In the genomic region with DNA sequence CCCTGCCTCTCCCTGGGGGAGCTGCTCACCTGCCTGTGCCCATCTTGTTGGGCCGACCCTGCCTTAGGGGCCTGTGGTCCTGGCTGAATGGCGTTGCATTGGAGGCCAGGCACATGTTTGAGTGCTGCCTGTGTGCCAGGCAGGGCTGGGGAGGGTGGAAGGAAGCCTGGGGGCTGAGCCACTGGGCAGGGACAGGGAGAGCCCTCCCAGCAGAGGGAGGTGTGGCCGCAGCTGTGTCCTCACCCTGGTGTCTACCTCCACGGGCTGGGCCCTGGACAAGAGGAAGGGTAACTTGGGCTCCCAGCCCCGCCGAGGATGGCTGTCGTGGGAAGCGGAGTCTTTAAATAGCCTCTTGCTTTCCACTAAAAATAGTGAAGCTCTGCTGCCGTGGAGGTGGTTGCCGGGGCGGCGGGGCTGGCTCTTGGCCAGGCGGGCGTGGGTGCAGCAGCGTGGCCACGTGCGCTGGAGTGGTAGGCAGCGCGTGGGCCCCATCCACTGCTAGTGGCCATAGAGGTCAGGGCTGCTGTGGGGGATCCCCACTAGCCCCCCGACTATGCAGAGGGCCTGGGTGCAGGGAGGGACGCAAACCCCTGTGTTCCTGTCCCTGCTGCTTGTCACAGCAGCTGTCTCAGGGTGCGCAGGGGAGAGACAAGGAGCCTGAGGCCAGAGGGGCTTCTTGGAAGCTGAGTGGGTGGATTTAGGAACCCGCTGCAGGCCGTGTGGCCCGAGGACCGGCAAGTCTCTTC, we compare ENCODE assay signal across 17 cellular contexts. TPM values are rescaled to one million over a fixed set of nuclear protein-coding genes. Genes with fewer than 3 reads are reported as not detected.
DNase-seq lines count a peak whose midpoint lies in the region; ATAC-seq, FAIRE-seq and TF ChIP-seq lines count a peak whose summit lies in the region.
"Had no signal": no experiment of that assay in that cellular context is flagged by ENCODE, and none has a peak within 500 bp of the region (broad histone marks: within the 10 kb centered on the region; RNA-seq: fewer than 3 reads in every experiment).

No MANE protein-coding gene starts in this region.

- H3K36me3 Mint-ChIP-seq in astrocyte (ENCODE audit: low read depth, unreplicated experiment) = peaks cover 10% of the 10 kb centered on the region

- 11 to 13% methylated on average over 26 of the region's 26 CpGs for WGBS in aorta, 2 donors

- no peaks in the 10 kb centered on the region for H3K27me3 ChIP-seq in astrocyte (ENCODE audit: insufficient read depth, low read length)
- no peaks in the 10 kb centered on the region for H3K27me3 ChIP-seq in left ventricle myocardium inferior (ENCODE audit: low read depth)
- H3K27me3 ChIP-seq in aorta (ENCODE audit: control insufficient read depth in 1 of 2, insufficient read depth in 2 of 2, low read length in 1 of 2) = no peaks in the 10 kb centered on the region
- H3K27me3 ChIP-seq: brain microvascular endothelial cell, uterus had no signal

- no peak overlapping the region for H2AFZ ChIP-seq in astrocyte (ENCODE audit: low read depth, low read length)

- H3K9me3 Mint-ChIP-seq in astrocyte (ENCODE audit: unreplicated experiment) = no peaks in the 10 kb centered on the region
- H3K9me3 Mint-ChIP-seq: activated T-cell treated with anti-CD3 and anti-CD28 coated beads, Interleukin-2, amount 50 U/mL, for 72 hours had no signal

- intact Hi-C loops in left ventricle myocardium inferior (cut with micrococcal nuclease) = no loop called here
- intact Hi-C loops in aorta (cut with DNase I) = no loop called here

- H3K79me2 ChIP-seq in astrocyte (ENCODE audit: insufficient read depth, low read length) = peaks cover 80% of the 10 kb centered on the region

- no peak overlapping the region for H3K4me3 Mint-ChIP-seq in astrocyte (ENCODE audit: unreplicated experiment)
- H3K4me3 Mint-ChIP-seq: activated T-cell treated with anti-CD3 and anti-CD28 coated beads, Interleukin-2, amount 50 U/mL, for 72 hours; T-helper 17 cell had no signal

- H3K4me1 ChIP-seq in astrocyte (ENCODE audit: insufficient read depth, low read length) (peaks cover 30% of the 10 kb centered on the region), left ventricle myocardium inferior (peaks cover 61% of the 10 kb centered on the region), aorta (ENCODE audit: control insufficient read depth in 1 of 2, insufficient read depth in 2 of 2, low read length in 2 of 2) (no peaks in the 10 kb centered on the region)

- H3K27ac Mint-ChIP-seq in astrocyte (ENCODE audit: unreplicated experiment) = no peak overlapping the region
- H3K27ac Mint-ChIP-seq: activated T-cell treated with anti-CD3 and anti-CD28 coated beads, Interleukin-2, amount 50 U/mL, for 72 hours; T-helper 17 cell had no signal

- peaks cover 76% of the 10 kb centered on the region for H4K20me1 ChIP-seq in astrocyte (ENCODE audit: insufficient read depth, low read length)

- no peaks in the 10 kb centered on the region for H3K27me3 Mint-ChIP-seq in astrocyte (ENCODE audit: low read depth, unreplicated experiment)
- H3K27me3 Mint-ChIP-seq: T-helper 17 cell had no signal

- no peaks in the 10 kb centered on the region for H3K36me3 ChIP-seq in astrocyte (ENCODE audit: insufficient read depth, low read length)
- H3K36me3 ChIP-seq in left ventricle myocardium inferior = peaks cover 17% of the 10 kb centered on the region
- no peaks in the 10 kb centered on the region for H3K36me3 ChIP-seq in aorta (ENCODE audit: control insufficient read depth in 1 of 2, insufficient read depth in 2 of 2, low read length in 1 of 2)
- H3K36me3 ChIP-seq: uterus had no signal

- H3K9me3 ChIP-seq in astrocyte (ENCODE audit: insufficient read depth, low read depth, low read length) = no peaks in the 10 kb centered on the region
- H3K9me3 ChIP-seq in left ventricle myocardium inferior (replicated peaks) = no peaks in the 10 kb centered on the region
- no peaks in the 10 kb centered on the region for H3K9me3 ChIP-seq in aorta (ENCODE audit: control insufficient read depth, low read length)
- H3K9me3 ChIP-seq: uterus had no signal

- ATAC-seq in aorta (ENCODE audit: low FRiP score) (no peak), GM21423 (IDR thresholded peaks at IDR 0.05; ENCODE audit: unreplicated experiment) (no peak), HG02642 (IDR thresholded peaks at IDR 0.05; ENCODE audit: poor library complexity, unreplicated experiment) (no peak)
- ATAC-seq: activated T-cell treated with anti-CD3 and anti-CD28 coated beads, Interleukin-2, amount 50 U/mL, for 72 hours; left lobe of liver; T-helper 17 cell had no signal

- H3K4me3 ChIP-seq in astrocyte (ENCODE audit: insufficient read depth, low read depth, low read length) = no peak overlapping the region
- H3K4me3 ChIP-seq in left ventricle myocardium inferior = peak overlapping the region; percentile 44
- no peak overlapping the region for H3K4me3 ChIP-seq in aorta (ENCODE audit: low read length in 2 of 2)
- H3K4me3 ChIP-seq: uterus had no signal

- no peak for FAIRE-seq in astrocyte (lab: Jason Lieb, UNC)

- H3K27ac ChIP-seq in astrocyte (ENCODE audit: low read depth, low read length) = no peak overlapping the region
- H3K27ac ChIP-seq in left ventricle myocardium inferior (replicated peaks) = peak overlapping the region; percentile 81
- no peak overlapping the region for H3K27ac ChIP-seq in aorta (ENCODE audit: low read depth in 1 of 2, low read length in 2 of 2)
- H3K27ac ChIP-seq: brain microvascular endothelial cell had no signal

- DNase-seq in CD1c-positive myeloid dendritic cell (ENCODE audit: extremely low spot score) = peak; percentile 30
- no peak for DNase-seq in astrocyte (ENCODE audit: low read depth)
- DNase-seq in left ventricle myocardium inferior = peak; percentile 60
- peak; percentile 60 for DNase-seq in putamen (ENCODE audit: low spot score)
- no peak for DNase-seq in aorta
- no peak for DNase-seq in stimulated activated CD8-positive, alpha-beta memory T cell treated with anti-CD3 and anti-CD28 coated beads, Interleukin-4, amount 100 ng/mL, for 48 hours
- DNase-seq: activated CD4-positive, alpha-beta T cell treated with anti-CD3 and anti-CD28 coated beads for 48 hours; activated T-cell treated with anti-CD3 and anti-CD28 coated beads, Interleukin-2, amount 50 U/mL, for 72 hours; brain microvascular endothelial cell; DMS153; NCI-H1105 treated with DMSO at 0.1 percent for 48 hours; NCI-H446 treated with DMSO at 0.1 percent for 48 hours; T-helper 17 cell; uterus had no signal

- H3K4me1 Mint-ChIP-seq in astrocyte (ENCODE audit: low read depth, unreplicated experiment) = peaks cover 25% of the 10 kb centered on the region

- H3K4me2 ChIP-seq in astrocyte (ENCODE audit: low read length) = peak overlapping the region; percentile 22

- TF ChIP-seq CTCF in astrocyte (IDR thresholded peaks at IDR 0.05; ENCODE audit: insufficient read depth, low read depth, low read length) = no peak
- peak; percentile 9 for TF ChIP-seq CTCF in left ventricle myocardium inferior (IDR thresholded peaks at IDR 0.05; ENCODE audit: borderline replicate concordance)

- H3K9ac ChIP-seq in astrocyte (ENCODE audit: low read length) = peak overlapping the region; percentile 10

RNA-seq across cellular contexts. Expression of a gene that starts 6.2 kb away (rescaled TPM):
- total RNA-seq in astrocyte = 88.3 and 93.7 TPM in 2 replicates
- total RNA-seq in left ventricle myocardium inferior = 42.4 TPM
- total RNA-seq in aorta = 10 to 100 TPM; 56.0 to 71.9 TPM
- polyA plus RNA-seq in aorta = 10 to 100 TPM in 1 of 2 donors, 1 to 10 TPM in 1; 6.3 to 37.1 TPM

RNA-seq across cellular contexts. Expression of a gene that starts 13.0 kb away (rescaled TPM):
- not detected in 2 replicates for total RNA-seq in astrocyte
- total RNA-seq in left ventricle myocardium inferior = not detected
- total RNA-seq in aorta = 1 to 10 TPM in 1 of 2 donors, under 1 TPM in 1; 0.78 to 4.0 TPM
- polyA plus RNA-seq in aorta = not detected
- total RNA-seq: activated T-cell treated with anti-CD3 and anti-CD28 coated beads, Interleukin-2, amount 50 U/mL, for 72 hours; left lobe of liver had no signal

RNA-seq across cellular contexts. Expression of a gene that starts 20.8 kb away (rescaled TPM):
- total RNA-seq in astrocyte = 32.9 and 35.1 TPM in 2 replicates
- total RNA-seq in left ventricle myocardium inferior = 27.8 TPM
- total RNA-seq in aorta = 10 to 100 TPM; 42.5 to 49.8 TPM
- 100 to 1,000 TPM in 1 of 2 donors, 10 to 100 TPM in 1; 15.9 to 152 TPM for polyA plus RNA-seq in aorta

RNA-seq across cellular contexts. Expression of a gene that starts 21.9 kb away (rescaled TPM):
- 149 and 164 TPM in 2 replicates for total RNA-seq in astrocyte
- 39.6 TPM for total RNA-seq in left ventricle myocardium inferior
- 10 to 100 TPM; 49.8 to 54.7 TPM for total RNA-seq in aorta
- polyA plus RNA-seq in aorta = 10 to 100 TPM; 57.6 to 75.0 TPM

RNA-seq across cellular contexts. Expression of a gene that starts 57.8 kb away (rescaled TPM):
- 28.1 and 29.0 TPM in 2 replicates for total RNA-seq in astrocyte
- 16.8 TPM for total RNA-seq in left ventricle myocardium inferior
- total RNA-seq in aorta = 10 to 100 TPM; 31.9 to 43.9 TPM
- polyA plus RNA-seq in aorta = 10 to 100 TPM in 1 of 2 donors, 1 to 10 TPM in 1; 5.5 to 22.5 TPM

Comparison
In these comparisons a context has a peak if more than half of its experiments do, and no peak if none do; other contexts are left out.
1. DNase-seq: peak in CD1c-positive myeloid dendritic cell (single experiment), left ventricle myocardium inferior (single experiment) and putamen (single experiment); none in astrocyte (single experiment), aorta (0 of 2) and stimulated activated CD8-positive, alpha-beta memory T cell treated with anti-CD3 and anti-CD28 coated beads, Interleukin-4, amount 100 ng/mL, for 48 hours (single experiment).